Comparison of ENCODE assay signal across 20 cellular contexts in the genomic region with DNA sequence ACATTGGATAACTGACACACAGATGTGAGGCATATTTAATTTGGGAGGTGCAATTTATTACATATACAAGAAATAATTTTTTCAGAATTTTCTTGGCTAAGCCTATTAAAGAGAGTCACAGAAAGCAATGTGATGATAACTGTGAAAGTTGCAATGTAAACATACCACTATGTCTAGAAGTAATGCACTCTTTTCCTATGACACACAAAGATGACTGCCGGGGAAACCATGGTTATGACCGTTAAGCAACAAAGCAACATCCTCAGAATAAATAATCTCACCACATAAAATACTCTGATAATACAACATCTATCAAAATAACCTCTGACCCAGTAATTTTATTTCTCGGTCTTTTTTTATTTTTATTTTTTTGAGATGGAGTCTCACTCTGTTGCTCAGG.
"Had no signal": no experiment of that assay in that cellular context is flagged by ENCODE, and none has a peak within 500 bp of the region (broad histone marks: within the 10 kb centered on the region; RNA-seq: fewer than 3 reads in every experiment).

No MANE protein-coding gene starts in this region.

- H3K27ac Mint-ChIP-seq: natural killer cell; stimulated activated memory B cell treated with anti-CD40 and anti-IgM and Interleukin-4, amounts not matched to agents 10 μg/mL and 1 μg/mL and 100 μg/mL, for 72 hours; stimulated activated naive CD8-positive, alpha-beta T cell treated with anti-CD3 and anti-CD28 coated beads, Interleukin-15, Interleukin-2, amounts not matched to agents 100 ng/mL and 50 ng/mL, for 24 hours had no signal

- H3K27me3 Mint-ChIP-seq: stimulated activated memory B cell treated with anti-CD40 and anti-IgM and Interleukin-4, amounts not matched to agents 10 μg/mL and 1 μg/mL and 100 μg/mL, for 72 hours; stimulated activated naive CD8-positive, alpha-beta T cell treated with anti-CD3 and anti-CD28 coated beads, Interleukin-15, Interleukin-2, amounts not matched to agents 100 ng/mL and 50 ng/mL, for 24 hours had no signal

- H3K4me1 ChIP-seq: tibial artery had no signal

- H3K4me3 ChIP-seq: dorsolateral prefrontal cortex, mucosa of descending colon, spleen, tibial artery had no signal

- ATAC-seq: left lobe of liver; mucosa of descending colon; natural killer cell; sciatic nerve; stimulated activated memory B cell treated with anti-CD40 and anti-IgM and Interleukin-4, amounts not matched to agents 10 μg/mL and 1 μg/mL and 100 μg/mL, for 72 hours had no signal

- H3K27me3 ChIP-seq: dorsolateral prefrontal cortex, spleen, tibial artery had no signal

- H3K4me1 Mint-ChIP-seq: neural crest cell; stimulated activated memory B cell treated with anti-CD40 and anti-IgM and Interleukin-4, amounts not matched to agents 10 μg/mL and 1 μg/mL and 100 μg/mL, for 72 hours had no signal

- H3K9me3 ChIP-seq: mucosa of descending colon, spleen, tibial artery had no signal

- H3K4me3 Mint-ChIP-seq: natural killer cell; neural crest cell; stimulated activated memory B cell treated with anti-CD40 and anti-IgM and Interleukin-4, amounts not matched to agents 10 μg/mL and 1 μg/mL and 100 μg/mL, for 72 hours; stimulated activated naive CD8-positive, alpha-beta T cell treated with anti-CD3 and anti-CD28 coated beads, Interleukin-15, Interleukin-2, amounts not matched to agents 100 ng/mL and 50 ng/mL, for 24 hours had no signal

- DNase-seq: cortex of kidney; effector CD8-positive, alpha-beta T cell; foreskin melanocyte; head of caudate nucleus; hypothalamus; islet precursor cell; mucosa of descending colon; natural killer cell; posterior cingulate gyrus; spleen; stimulated activated CD4-positive, alpha-beta T cell treated with anti-CD3 and anti-CD28 coated beads, Interleukin-15, amount 100 ng/mL, for 24 hours; stimulated activated CD4-positive, alpha-beta T cell treated with anti-CD3 and anti-CD28 coated beads, Interleukin-1b, Interleukin-23, amount 100 ng/mL, for 48 hours; stimulated activated CD4-positive, alpha-beta T cell treated with anti-CD3 and anti-CD28 coated beads, Interleukin-4, amount 100 ng/mL, for 24 hours; tibial artery had no signal

- H3K27ac ChIP-seq: dorsolateral prefrontal cortex, spleen, tibial artery had no signal

- H3K9me3 Mint-ChIP-seq: natural killer cell; neural crest cell; stimulated activated memory B cell treated with anti-CD40 and anti-IgM and Interleukin-4, amounts not matched to agents 10 μg/mL and 1 μg/mL and 100 μg/mL, for 72 hours; stimulated activated naive CD8-positive, alpha-beta T cell treated with anti-CD3 and anti-CD28 coated beads, Interleukin-15, Interleukin-2, amounts not matched to agents 100 ng/mL and 50 ng/mL, for 24 hours had no signal
